2 cellular contexts compared by ENCODE assay signal in genomic region chr10:87694011-87694794, GRCh38.
TF ChIP-seq lines count a peak whose summit lies in the region.

No MANE protein-coding gene starts in this region.

TF ChIP-seq in A549, 52 proteins besides CTCF, POLR2A, EP300 and RAD21 (continued from another document):
- TF ChIP-seq MYC (IDR thresholded peaks at IDR 0.05; ENCODE audit: borderline replicate concordance, low read length) (no peak), ZNF302 (CRISPR knock-in tag; IDR thresholded peaks at IDR 0.05) (no peak), KDM1A (IDR thresholded peaks at IDR 0.05; ENCODE audit: low read depth) (no peak), CEBPB (IDR thresholded peaks at IDR 0.05) (peak in 1 of 2 experiments; percentile 27; a peak in 1 of 4 replicates), REST (IDR thresholded peaks at IDR 0.05) (no peak), ATOH8 (CRISPR knock-in tag; IDR thresholded peaks at IDR 0.05; ENCODE audit: low read depth) (no peak), E2F6 (IDR thresholded peaks at IDR 0.05; ENCODE audit: borderline replicate concordance, low read depth) (no peak), ZFP36 (IDR thresholded peaks at IDR 0.05; ENCODE audit: borderline replicate concordance, partially characterized antibody) (no peak), MAX (IDR thresholded peaks at IDR 0.05) (no peak), BCL3 (IDR thresholded peaks at IDR 0.05) (no peak), KDM5A (IDR thresholded peaks at IDR 0.05) (no peak), JUN (IDR thresholded peaks at IDR 0.05) (no peak), HMGXB4 (CRISPR knock-in tag; IDR thresholded peaks at IDR 0.05; ENCODE audit: borderline replicate concordance) (no peak)

TF ChIP-seq in HEK293, 187 proteins besides CTCF, POLR2A, EP300 and RAD21 (continued from another document):
- no peak for TF ChIP-seq PRDM2 (tag by site-specific recombination; IDR thresholded peaks at IDR 0.05; ENCODE audit: borderline replicate concordance)
- TF ChIP-seq FEZF1 (tag by site-specific recombination; IDR thresholded peaks at IDR 0.05), result peak; percentile 25; the same call in 1 of the 2 replicates
- no peak for TF ChIP-seq PRDM1 (tag by site-specific recombination; IDR thresholded peaks at IDR 0.05)
- peak; percentile 57 for TF ChIP-seq HIC1 (tag by site-specific recombination; IDR thresholded peaks at IDR 0.05)
- TF ChIP-seq REPIN1 (tag by site-specific recombination; IDR thresholded peaks at IDR 0.05; ENCODE audit: low read depth), result no peak
- TF ChIP-seq OSR2 (tag by site-specific recombination; IDR thresholded peaks at IDR 0.05), result peak; percentile 54
- TF ChIP-seq SCRT1 (tag by site-specific recombination; IDR thresholded peaks at IDR 0.05; ENCODE audit: borderline replicate concordance), result 0 out of 2 replicates have a peak, but pooled peaks have one; percentile 16
- TF ChIP-seq ZNF843 (tag by site-specific recombination; IDR thresholded peaks at IDR 0.05), result peak; percentile 56
